ENCODE assay signal across 1 cellular context in the genomic region with DNA sequence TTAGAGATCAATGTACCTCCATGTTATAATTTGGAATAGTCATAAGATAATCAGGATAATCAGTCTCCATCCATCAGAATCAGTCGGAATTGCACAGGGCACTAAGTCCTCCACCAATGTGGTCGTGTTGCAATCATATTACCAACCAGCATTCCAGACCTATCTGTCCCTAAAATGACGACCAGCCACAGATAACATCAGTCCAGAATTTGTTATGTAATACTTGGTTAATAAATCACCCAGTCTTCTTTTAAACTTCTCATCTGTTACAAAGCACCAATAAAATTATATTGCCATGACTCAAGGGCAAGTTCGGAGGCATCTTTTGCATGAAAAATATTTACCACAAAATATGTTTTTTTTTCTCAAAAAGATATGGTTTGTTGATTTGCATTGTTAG.
TF ChIP-seq lines count a peak whose summit lies in the region.

No MANE protein-coding gene starts in this region.

TF ChIP-seq in HepG2, 621 proteins besides CTCF, POLR2A, EP300 and RAD21 (continued from another document and continues in another):
- TF ChIP-seq NR2F6 (IDR thresholded peaks at IDR 0.05) (peak; percentile 23; the same call in 1 of the 2 replicates), NR2F6 (CRISPR knock-in tag; IDR thresholded peaks at IDR 0.05) (peak; percentile 49; the same call in 1 of the 2 replicates), RCOR2 (CRISPR knock-in tag; IDR thresholded peaks at IDR 0.05) (peak; percentile 86), FOXA3 (CRISPR knock-in tag; IDR thresholded peaks at IDR 0.05) (peak; percentile 72), ZBTB42 (CRISPR knock-in tag; IDR thresholded peaks at IDR 0.05) (no peak), MXD3 (CRISPR knock-in tag; IDR thresholded peaks at IDR 0.05) (no peak), HMG20A (CRISPR knock-in tag; IDR thresholded peaks at IDR 0.05; ENCODE audit: borderline replicate concordance) (peak; percentile 66; the same call in 1 of the 2 replicates), FOXA1 (IDR thresholded peaks at IDR 0.05) (no peak), FOXA1 (CRISPR knock-in tag; IDR thresholded peaks at IDR 0.05) (peak; percentile 42; the same call in 1 of the 2 replicates), ZNF574 (CRISPR knock-in tag; IDR thresholded peaks at IDR 0.05) (0 out of 2 replicates have a peak, but pooled peaks have one; percentile 24), TRAFD1 (CRISPR knock-in tag; IDR thresholded peaks at IDR 0.05; ENCODE audit: borderline replicate concordance) (no peak), CREB1 (IDR thresholded peaks at IDR 0.05) (peak; percentile 52), CREB1 (CRISPR knock-in tag; IDR thresholded peaks at IDR 0.05) (peak; percentile 56; the same call in 1 of the 2 replicates), MTA3 (CRISPR knock-in tag; IDR thresholded peaks at IDR 0.05) (no peak), ZFP1 (CRISPR knock-in tag; IDR thresholded peaks at IDR 0.05) (0 out of 2 replicates have a peak, but pooled peaks have one; percentile 41), SCMH1 (CRISPR knock-in tag; IDR thresholded peaks at IDR 0.05; ENCODE audit: borderline replicate concordance) (no peak), IRF2 (CRISPR knock-in tag; IDR thresholded peaks at IDR 0.05) (peak; percentile 40; the same call in 1 of the 2 replicates), ZNF343 (CRISPR knock-in tag; IDR thresholded peaks at IDR 0.05) (no peak), ZBTB43 (CRISPR knock-in tag; conservative IDR thresholded peaks at IDR 0.05) (peak; percentile 51; the same call in 1 of the 2 replicates), NFIC (IDR thresholded peaks at IDR 0.05; ENCODE audit: low read length) (0 out of 2 replicates have a peak, but pooled peaks have one; percentile 46), ELF3 (CRISPR knock-in tag; IDR thresholded peaks at IDR 0.05) (peak; percentile 69), MAFG (CRISPR knock-in tag; IDR thresholded peaks at IDR 0.05) (no peak), HNF4G (IDR thresholded peaks at IDR 0.05; ENCODE audit: borderline replicate concordance, low read depth, low read length) (peak; percentile 80), HNF4G (CRISPR knock-in tag; IDR thresholded peaks at IDR 0.05; ENCODE audit: borderline replicate concordance, low read depth) (no peak), ZNF879 (CRISPR knock-in tag; IDR thresholded peaks at IDR 0.05) (no peak), SMAD9 (CRISPR knock-in tag; IDR thresholded peaks at IDR 0.05) (no peak), TFAP4 (IDR thresholded peaks at IDR 0.05; ENCODE audit: borderline replicate concordance, low read depth) (peak; percentile 42; the same call in 1 of the 2 replicates), SOX13 (IDR thresholded peaks at IDR 0.05) (no peak), SOX13 (CRISPR knock-in tag; conservative IDR thresholded peaks at IDR 0.05 in 1 of 2, IDR thresholded peaks at IDR 0.05 in 1 of 2) (peak in 1 of 2 experiments; percentile 87; a peak in 2 of 4 replicates), PAF1 (CRISPR knock-in tag; IDR thresholded peaks at IDR 0.05) (no peak)
- TF ChIP-seq, protein P1, sequence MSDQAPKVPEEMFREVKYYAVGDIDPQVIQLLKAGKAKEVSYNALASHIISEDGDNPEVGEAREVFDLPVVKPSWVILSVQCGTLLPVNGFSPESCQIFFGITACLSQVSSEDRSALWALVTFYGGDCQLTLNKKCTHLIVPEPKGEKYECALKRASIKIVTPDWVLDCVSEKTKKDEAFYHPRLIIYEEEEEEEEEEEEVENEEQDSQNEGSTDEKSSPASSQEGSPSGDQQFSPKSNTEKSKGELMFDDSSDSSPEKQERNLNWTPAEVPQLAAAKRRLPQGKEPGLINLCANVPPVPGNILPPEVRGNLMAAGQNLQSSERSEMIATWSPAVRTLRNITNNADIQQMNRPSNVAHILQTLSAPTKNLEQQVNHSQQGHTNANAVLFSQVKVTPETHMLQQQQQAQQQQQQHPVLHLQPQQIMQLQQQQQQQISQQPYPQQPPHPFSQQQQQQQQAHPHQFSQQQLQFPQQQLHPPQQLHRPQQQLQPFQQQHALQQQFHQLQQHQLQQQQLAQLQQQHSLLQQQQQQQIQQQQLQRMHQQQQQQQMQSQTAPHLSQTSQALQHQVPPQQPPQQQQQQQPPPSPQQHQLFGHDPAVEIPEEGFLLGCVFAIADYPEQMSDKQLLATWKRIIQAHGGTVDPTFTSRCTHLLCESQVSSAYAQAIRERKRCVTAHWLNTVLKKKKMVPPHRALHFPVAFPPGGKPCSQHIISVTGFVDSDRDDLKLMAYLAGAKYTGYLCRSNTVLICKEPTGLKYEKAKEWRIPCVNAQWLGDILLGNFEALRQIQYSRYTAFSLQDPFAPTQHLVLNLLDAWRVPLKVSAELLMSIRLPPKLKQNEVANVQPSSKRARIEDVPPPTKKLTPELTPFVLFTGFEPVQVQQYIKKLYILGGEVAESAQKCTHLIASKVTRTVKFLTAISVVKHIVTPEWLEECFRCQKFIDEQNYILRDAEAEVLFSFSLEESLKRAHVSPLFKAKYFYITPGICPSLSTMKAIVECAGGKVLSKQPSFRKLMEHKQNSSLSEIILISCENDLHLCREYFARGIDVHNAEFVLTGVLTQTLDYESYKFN (CRISPR knock-in tag; conservative IDR thresholded peaks at IDR 0.05), result peak; percentile 74
- TF ChIP-seq, protein P2, sequence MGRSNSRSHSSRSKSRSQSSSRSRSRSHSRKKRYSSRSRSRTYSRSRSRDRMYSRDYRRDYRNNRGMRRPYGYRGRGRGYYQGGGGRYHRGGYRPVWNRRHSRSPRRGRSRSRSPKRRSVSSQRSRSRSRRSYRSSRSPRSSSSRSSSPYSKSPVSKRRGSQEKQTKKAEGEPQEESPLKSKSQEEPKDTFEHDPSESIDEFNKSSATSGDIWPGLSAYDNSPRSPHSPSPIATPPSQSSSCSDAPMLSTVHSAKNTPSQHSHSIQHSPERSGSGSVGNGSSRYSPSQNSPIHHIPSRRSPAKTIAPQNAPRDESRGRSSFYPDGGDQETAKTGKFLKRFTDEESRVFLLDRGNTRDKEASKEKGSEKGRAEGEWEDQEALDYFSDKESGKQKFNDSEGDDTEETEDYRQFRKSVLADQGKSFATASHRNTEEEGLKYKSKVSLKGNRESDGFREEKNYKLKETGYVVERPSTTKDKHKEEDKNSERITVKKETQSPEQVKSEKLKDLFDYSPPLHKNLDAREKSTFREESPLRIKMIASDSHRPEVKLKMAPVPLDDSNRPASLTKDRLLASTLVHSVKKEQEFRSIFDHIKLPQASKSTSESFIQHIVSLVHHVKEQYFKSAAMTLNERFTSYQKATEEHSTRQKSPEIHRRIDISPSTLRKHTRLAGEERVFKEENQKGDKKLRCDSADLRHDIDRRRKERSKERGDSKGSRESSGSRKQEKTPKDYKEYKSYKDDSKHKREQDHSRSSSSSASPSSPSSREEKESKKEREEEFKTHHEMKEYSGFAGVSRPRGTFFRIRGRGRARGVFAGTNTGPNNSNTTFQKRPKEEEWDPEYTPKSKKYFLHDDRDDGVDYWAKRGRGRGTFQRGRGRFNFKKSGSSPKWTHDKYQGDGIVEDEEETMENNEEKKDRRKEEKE (IDR thresholded peaks at IDR 0.05), result no peak
- TF ChIP-seq, protein P3, sequence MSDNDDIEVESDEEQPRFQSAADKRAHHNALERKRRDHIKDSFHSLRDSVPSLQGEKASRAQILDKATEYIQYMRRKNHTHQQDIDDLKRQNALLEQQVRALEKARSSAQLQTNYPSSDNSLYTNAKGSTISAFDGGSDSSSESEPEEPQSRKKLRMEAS (IDR thresholded peaks at IDR 0.05), result no peak
- TF ChIP-seq, protein P4, sequence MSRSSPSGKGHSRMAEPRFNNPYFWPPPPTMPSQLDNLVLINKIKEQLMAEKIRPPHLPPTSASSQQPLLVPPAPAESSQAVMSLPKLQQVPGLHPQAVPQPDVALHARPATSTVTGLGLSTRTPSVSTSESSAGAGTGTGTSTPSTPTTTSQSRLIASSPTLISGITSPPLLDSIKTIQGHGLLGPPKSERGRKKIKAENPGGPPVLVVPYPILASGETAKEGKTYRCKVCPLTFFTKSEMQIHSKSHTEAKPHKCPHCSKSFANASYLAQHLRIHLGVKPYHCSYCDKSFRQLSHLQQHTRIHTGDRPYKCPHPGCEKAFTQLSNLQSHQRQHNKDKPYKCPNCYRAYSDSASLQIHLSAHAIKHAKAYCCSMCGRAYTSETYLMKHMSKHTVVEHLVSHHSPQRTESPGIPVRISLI (CRISPR knock-in tag; IDR thresholded peaks at IDR 0.05; ENCODE audit: borderline replicate concordance), result peak; percentile 24; the same call in 1 of the 2 replicates
- TF ChIP-seq, protein P5, sequence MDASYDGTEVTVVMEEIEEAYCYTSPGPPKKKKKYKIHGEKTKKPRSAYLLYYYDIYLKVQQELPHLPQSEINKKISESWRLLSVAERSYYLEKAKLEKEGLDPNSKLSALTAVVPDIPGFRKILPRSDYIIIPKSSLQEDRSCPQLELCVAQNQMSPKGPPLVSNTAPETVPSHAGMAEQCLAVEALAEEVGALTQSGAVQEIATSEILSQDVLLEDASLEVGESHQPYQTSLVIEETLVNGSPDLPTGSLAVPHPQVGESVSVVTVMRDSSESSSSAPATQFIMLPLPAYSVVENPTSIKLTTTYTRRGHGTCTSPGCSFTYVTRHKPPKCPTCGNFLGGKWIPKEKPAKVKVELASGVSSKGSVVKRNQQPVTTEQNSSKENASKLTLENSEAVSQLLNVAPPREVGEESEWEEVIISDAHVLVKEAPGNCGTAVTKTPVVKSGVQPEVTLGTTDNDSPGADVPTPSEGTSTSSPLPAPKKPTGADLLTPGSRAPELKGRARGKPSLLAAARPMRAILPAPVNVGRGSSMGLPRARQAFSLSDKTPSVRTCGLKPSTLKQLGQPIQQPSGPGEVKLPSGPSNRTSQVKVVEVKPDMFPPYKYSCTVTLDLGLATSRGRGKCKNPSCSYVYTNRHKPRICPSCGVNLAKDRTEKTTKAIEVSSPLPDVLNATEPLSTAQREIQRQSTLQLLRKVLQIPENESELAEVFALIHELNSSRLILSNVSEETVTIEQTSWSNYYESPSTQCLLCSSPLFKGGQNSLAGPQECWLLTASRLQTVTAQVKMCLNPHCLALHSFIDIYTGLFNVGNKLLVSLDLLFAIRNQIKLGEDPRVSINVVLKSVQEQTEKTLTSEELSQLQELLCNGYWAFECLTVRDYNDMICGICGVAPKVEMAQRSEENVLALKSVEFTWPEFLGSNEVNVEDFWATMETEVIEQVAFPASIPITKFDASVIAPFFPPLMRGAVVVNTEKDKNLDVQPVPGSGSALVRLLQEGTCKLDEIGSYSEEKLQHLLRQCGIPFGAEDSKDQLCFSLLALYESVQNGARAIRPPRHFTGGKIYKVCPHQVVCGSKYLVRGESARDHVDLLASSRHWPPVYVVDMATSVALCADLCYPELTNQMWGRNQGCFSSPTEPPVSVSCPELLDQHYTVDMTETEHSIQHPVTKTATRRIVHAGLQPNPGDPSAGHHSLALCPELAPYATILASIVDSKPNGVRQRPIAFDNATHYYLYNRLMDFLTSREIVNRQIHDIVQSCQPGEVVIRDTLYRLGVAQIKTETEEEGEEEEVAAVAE (CRISPR knock-in tag; IDR thresholded peaks at IDR 0.05; ENCODE audit: borderline replicate concordance), result 0 out of 2 replicates have a peak, but pooled peaks have one; percentile 38
